In genomic region chr1:226826479-226827245, GRCh38 we compare ENCODE assay signal across 11 cellular contexts. TPM values are rescaled to one million over a fixed set of nuclear protein-coding genes. Genes with fewer than 3 reads are reported as not detected.
A peak's percentile ranks its signal among the peaks of the same experiment; 100 is the strongest.
DNase-seq lines count a peak whose midpoint lies in the region; ATAC-seq and TF ChIP-seq lines count a peak whose summit lies in the region.
"Had no signal": no experiment of that assay in that cellular context is flagged by ENCODE, and none has a peak within 500 bp of the region (broad histone marks: within the 10 kb centered on the region; RNA-seq: fewer than 3 reads in every experiment).

No MANE protein-coding gene starts in this region.

- no peak overlapping the region for H3K9ac ChIP-seq in HUES48 (ENCODE audit: low read depth, low read length)

- H3K27me3 ChIP-seq in HUES48 (ENCODE audit: control insufficient read depth, insufficient read depth, low read length) (no peaks in the 10 kb centered on the region), left lung (no peaks in the 10 kb centered on the region)
- H3K27me3 ChIP-seq: ovary had no signal

- peak overlapping the region; percentile 93 for H3K27ac Mint-ChIP-seq in activated CD8-positive, alpha-beta T cell treated with anti-CD3 and anti-CD28 coated beads for 36 hours
- peak overlapping the region; percentile 69 for H3K27ac Mint-ChIP-seq in stimulated activated naive B cell treated with anti-CD40 and anti-IgM and Interleukin-4, amounts not matched to agents 10 μg/mL and 1 μg/mL and 100 μg/mL, for 72 hours

- H3K9me3 ChIP-seq in HUES48 (ENCODE audit: control insufficient read depth, insufficient read depth, low read length) = no peaks in the 10 kb centered on the region
- no peaks in the 10 kb centered on the region for H3K9me3 ChIP-seq in left lung
- H3K9me3 ChIP-seq: ovary had no signal

- no peaks in the 10 kb centered on the region for H3K36me3 Mint-ChIP-seq in activated CD8-positive, alpha-beta T cell treated with anti-CD3 and anti-CD28 coated beads for 36 hours (ENCODE audit: low read depth)
- peaks cover 0 to 4% of the 10 kb centered on the region in 2 donors for H3K36me3 Mint-ChIP-seq in stimulated activated naive B cell treated with anti-CD40 and anti-IgM and Interleukin-4, amounts not matched to agents 10 μg/mL and 1 μg/mL and 100 μg/mL, for 72 hours

- H3K9me3 Mint-ChIP-seq in activated CD8-positive, alpha-beta T cell treated with anti-CD3 and anti-CD28 coated beads for 36 hours = no peaks in the 10 kb centered on the region
- no peaks in the 10 kb centered on the region for H3K9me3 Mint-ChIP-seq in stimulated activated naive B cell treated with anti-CD40 and anti-IgM and Interleukin-4, amounts not matched to agents 10 μg/mL and 1 μg/mL and 100 μg/mL, for 72 hours

- H3K36me3 ChIP-seq in HUES48 (ENCODE audit: control insufficient read depth, insufficient read depth, low read length) (no peaks in the 10 kb centered on the region), left lung (no peaks in the 10 kb centered on the region)
- H3K36me3 ChIP-seq: ovary had no signal

- H3K4me3 ChIP-seq in HUES48 (ENCODE audit: low read depth, low read length) (no peak overlapping the region), left lung (no peak overlapping the region)
- H3K4me3 ChIP-seq: ovary had no signal

- peaks cover 36% of the 10 kb centered on the region for H3K4me1 Mint-ChIP-seq in activated CD8-positive, alpha-beta T cell treated with anti-CD3 and anti-CD28 coated beads for 36 hours (ENCODE audit: low read depth)
- H3K4me1 Mint-ChIP-seq in stimulated activated naive B cell treated with anti-CD40 and anti-IgM and Interleukin-4, amounts not matched to agents 10 μg/mL and 1 μg/mL and 100 μg/mL, for 72 hours = peaks cover 37 to 49% of the 10 kb centered on the region in 2 donors

- no peak for TF ChIP-seq CTCF in activated CD8-positive, alpha-beta T cell treated with anti-CD3 and anti-CD28 coated beads for 36 hours (IDR thresholded peaks at IDR 0.05)
- no peak for TF ChIP-seq CTCF in left lung (IDR thresholded peaks at IDR 0.05)

- H3K27me3 Mint-ChIP-seq in activated CD8-positive, alpha-beta T cell treated with anti-CD3 and anti-CD28 coated beads for 36 hours = no peaks in the 10 kb centered on the region
- peaks cover 0 to 3% of the 10 kb centered on the region in 2 donors for H3K27me3 Mint-ChIP-seq in stimulated activated naive B cell treated with anti-CD40 and anti-IgM and Interleukin-4, amounts not matched to agents 10 μg/mL and 1 μg/mL and 100 μg/mL, for 72 hours

- peak overlapping the region; percentile 2 for H3K27ac ChIP-seq in HUES48 (ENCODE audit: low read depth, low read length)
- peak overlapping the region; percentile 68 to 81 for H3K27ac ChIP-seq in left lung

- CTCF ChIA-PET in activated CD8-positive, alpha-beta T cell treated with anti-CD3 and anti-CD28 coated beads for 36 hours (lab: Charles Lee) = interaction anchor here (0.8 to 8.0 kb wide), 14 partner anchors 9 to 419 kb away, joined by 3 to 73 read pairs (median 4); partner anchors contain the start of gene PARP1

- H3K4me1 ChIP-seq in HUES48 (ENCODE audit: control insufficient read depth, insufficient read depth, low read length) (peaks cover 9% of the 10 kb centered on the region), left lung (peaks cover 9 to 25% of the 10 kb centered on the region in 2 donors)

- ATAC-seq in activated CD8-positive, alpha-beta T cell treated with anti-CD3 and anti-CD28 coated beads for 36 hours = no peak
- ATAC-seq in left lung = no peak
- no peak for ATAC-seq in stimulated activated naive B cell treated with anti-CD40 and anti-IgM and Interleukin-4, amounts not matched to agents 10 μg/mL and 1 μg/mL and 100 μg/mL, for 72 hours (replicated peaks)
- ATAC-seq in GM18907 (IDR thresholded peaks at IDR 0.05; ENCODE audit: unreplicated experiment) = no peak

- no peak overlapping the region for H3K4me3 Mint-ChIP-seq in activated CD8-positive, alpha-beta T cell treated with anti-CD3 and anti-CD28 coated beads for 36 hours
- peak overlapping the region; percentile 19 to 32 for H3K4me3 Mint-ChIP-seq in stimulated activated naive B cell treated with anti-CD40 and anti-IgM and Interleukin-4, amounts not matched to agents 10 μg/mL and 1 μg/mL and 100 μg/mL, for 72 hours

- POLR2A ChIA-PET in activated CD8-positive, alpha-beta T cell treated with anti-CD3 and anti-CD28 coated beads for 36 hours (lab: Charles Lee) = interaction anchor here (1.1 to 1.6 kb wide), 2 partner anchors 87 to 183 kb away, joined by 4 to 5 read pairs; partner anchors contain the start of gene ITPKB

- no peak for DNase-seq in activated CD8-positive, alpha-beta T cell treated with anti-CD3 and anti-CD28 coated beads for 36 hours
- DNase-seq in left lung (no peak), dedifferentiated amniotic fluid mesenchymal stem cell (ENCODE audit: extremely low spot score) (no peak), NCI-H2171 (lab: John Stamatoyannopoulos, UW) (no peak)
- DNase-seq in stimulated activated naive B cell treated with anti-CD40 and anti-IgM and Interleukin-4, amounts not matched to agents 10 μg/mL and 1 μg/mL and 100 μg/mL, for 72 hours = no peak
- DNase-seq: activated CD4-positive, CD25-positive, alpha-beta regulatory T cell; NCI-H1105 treated with DMSO at 0.1 percent for 48 hours; stimulated activated naive CD4-positive, alpha-beta T cell treated with Interleukin-2 at 50 U/mL for 16 hours had no signal

- intact Hi-C loops in activated CD8-positive, alpha-beta T cell treated with anti-CD3 and anti-CD28 coated beads for 36 hours (cut with micrococcal nuclease) = loop anchor here (5.0 kb wide), 1 partner anchor 199 kb away; no protein-coding TSS in a partner anchor
- intact Hi-C loops in left lung (cut with DNase I) = loop anchor here (5.0 kb wide), 2 partner anchors 89 to 194 kb away; partner anchors contain the start of gene ITPKB (in 1 of the 2)

RNA-seq across cellular contexts. Expression of gene PSEN2, which starts 43.8 kb away (rescaled TPM):
- 1 to 10 TPM; 2.5 to 6.2 TPM for total RNA-seq in activated CD8-positive, alpha-beta T cell treated with anti-CD3 and anti-CD28 coated beads for 36 hours
- total RNA-seq in left lung = 10 to 100 TPM; 20.2 to 24.8 TPM
